Comparison of ENCODE assay signal across 18 cellular contexts in the genomic region with DNA sequence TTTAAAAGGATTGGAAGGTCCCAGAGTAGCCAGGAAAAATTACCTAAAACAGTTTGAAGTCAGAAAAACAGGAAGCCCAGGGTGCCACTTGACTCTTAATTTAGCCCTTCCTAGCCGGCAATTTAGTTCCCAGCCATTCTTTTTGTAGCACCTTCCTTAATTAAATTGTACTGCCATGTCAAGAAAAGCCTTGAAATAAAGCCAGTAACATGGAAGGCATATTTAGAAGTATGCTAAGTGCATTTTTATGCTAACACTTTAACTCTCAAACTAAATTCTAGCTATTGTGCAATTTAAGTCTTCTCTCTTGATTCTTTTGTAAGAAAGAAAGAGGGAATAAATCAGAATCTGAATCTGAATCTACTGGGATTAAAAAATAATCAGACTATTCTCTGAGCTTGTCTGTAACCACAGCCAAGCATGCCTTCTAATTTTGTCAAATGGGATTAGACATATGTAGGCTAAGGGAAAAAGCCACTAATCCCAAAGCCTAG.
"Had no signal": no experiment of that assay in that cellular context is flagged by ENCODE, and none has a peak within 500 bp of the region (broad histone marks: within the 10 kb centered on the region; RNA-seq: fewer than 3 reads in every experiment).

No MANE protein-coding gene starts in this region.

- H3K27me3 Mint-ChIP-seq: dendritic cell treated with granulocyte-macrophage colony-stimulating factor and Interleukin-4, amounts not matched to agents 40 ng/mL and 50 ng/mL, for 4 days; stimulated activated memory B cell treated with anti-CD40 and anti-IgM and Interleukin-4, amounts not matched to agents 10 μg/mL and 1 μg/mL and 100 μg/mL, for 72 hours had no signal

- H3K4me3 Mint-ChIP-seq: activated naive CD4-positive, alpha-beta T cell treated with anti-CD3 and anti-CD28 coated beads, Interleukin-2, amount 50 U/mL, for 24 hours; dendritic cell treated with granulocyte-macrophage colony-stimulating factor and Interleukin-4, amounts not matched to agents 40 ng/mL and 50 ng/mL, for 4 days; endodermal cell; nephron; stimulated activated memory B cell treated with anti-CD40 and anti-IgM and Interleukin-4, amounts not matched to agents 10 μg/mL and 1 μg/mL and 100 μg/mL, for 72 hours had no signal

- ATAC-seq: left cardiac atrium; psoas muscle; sciatic nerve; stimulated activated memory B cell treated with anti-CD40 and anti-IgM and Interleukin-4, amounts not matched to agents 10 μg/mL and 1 μg/mL and 100 μg/mL, for 72 hours had no signal

- H3K4me1 Mint-ChIP-seq: activated naive CD4-positive, alpha-beta T cell treated with anti-CD3 and anti-CD28 coated beads, Interleukin-2, amount 50 U/mL, for 24 hours; stimulated activated memory B cell treated with anti-CD40 and anti-IgM and Interleukin-4, amounts not matched to agents 10 μg/mL and 1 μg/mL and 100 μg/mL, for 72 hours had no signal

- H3K27ac ChIP-seq: brain microvascular endothelial cell, psoas muscle, spleen had no signal

- H3K9me3 ChIP-seq: psoas muscle, spleen had no signal

- DNase-seq: amniotic stem cell; brain microvascular endothelial cell; cerebellar nuclear complex; endodermal cell; erythroblast; left cardiac atrium; mammary epithelial cell; occipital lobe; psoas muscle; spleen; stimulated activated CD4-positive, alpha-beta T cell treated with anti-CD3 and anti-CD28 coated beads, Interleukin-1b, Interleukin-23, amount 100 ng/mL, for 48 hours; substantia nigra; T-helper 2 cell had no signal

- H3K4me3 ChIP-seq: psoas muscle, spleen had no signal

- H3K27me3 ChIP-seq: brain microvascular endothelial cell, spleen had no signal

- H3K36me3 Mint-ChIP-seq: activated naive CD4-positive, alpha-beta T cell treated with anti-CD3 and anti-CD28 coated beads, Interleukin-2, amount 50 U/mL, for 24 hours; stimulated activated memory B cell treated with anti-CD40 and anti-IgM and Interleukin-4, amounts not matched to agents 10 μg/mL and 1 μg/mL and 100 μg/mL, for 72 hours had no signal

- H3K27ac Mint-ChIP-seq: activated naive CD4-positive, alpha-beta T cell treated with anti-CD3 and anti-CD28 coated beads, Interleukin-2, amount 50 U/mL, for 24 hours; dendritic cell treated with granulocyte-macrophage colony-stimulating factor and Interleukin-4, amounts not matched to agents 40 ng/mL and 50 ng/mL, for 4 days; endodermal cell; nephron; stimulated activated memory B cell treated with anti-CD40 and anti-IgM and Interleukin-4, amounts not matched to agents 10 μg/mL and 1 μg/mL and 100 μg/mL, for 72 hours had no signal

- H3K36me3 ChIP-seq: brain microvascular endothelial cell, spleen had no signal

- H3K9me3 Mint-ChIP-seq: activated naive CD4-positive, alpha-beta T cell treated with anti-CD3 and anti-CD28 coated beads, Interleukin-2, amount 50 U/mL, for 24 hours; dendritic cell treated with granulocyte-macrophage colony-stimulating factor and Interleukin-4, amounts not matched to agents 40 ng/mL and 50 ng/mL, for 4 days; endodermal cell; nephron; stimulated activated memory B cell treated with anti-CD40 and anti-IgM and Interleukin-4, amounts not matched to agents 10 μg/mL and 1 μg/mL and 100 μg/mL, for 72 hours had no signal

- H3K4me1 ChIP-seq: spleen had no signal
